8 cellular contexts compared by ENCODE assay signal in genomic region chr15:74723754-74724334, GRCh38. TPM values are rescaled to one million over a fixed set of nuclear protein-coding genes. Genes with fewer than 3 reads are reported as not detected.
A peak's percentile ranks its signal among the peaks of the same experiment; 100 is the strongest.
DNase-seq lines count a peak whose midpoint lies in the region; ATAC-seq and TF ChIP-seq lines count a peak whose summit lies in the region.

No MANE protein-coding gene starts in this region.

- TF ChIP-seq CTCF in Calu3 (IDR thresholded peaks at IDR 0.05; ENCODE audit: unreplicated experiment) = no peak
- TF ChIP-seq CTCF in endothelial cell (IDR thresholded peaks at IDR 0.05; ENCODE audit: unreplicated experiment) = no peak
- TF ChIP-seq CTCF in nephron progenitor cell (IDR thresholded peaks at IDR 0.05) = no peak

- H3K4me3 Mint-ChIP-seq in Calu3 (ENCODE audit: low read depth, unreplicated experiment) (no peak overlapping the region), endothelial cell (ENCODE audit: unreplicated experiment) (peak overlapping the region; percentile 4), nephron progenitor cell (no peak overlapping the region)

- H3K36me3 Mint-ChIP-seq in Calu3 (ENCODE audit: insufficient read depth, unreplicated experiment) (peaks cover 12% of the 10 kb centered on the region), endothelial cell (ENCODE audit: low read depth, unreplicated experiment) (peaks cover 19% of the 10 kb centered on the region), nephron progenitor cell (ENCODE audit: low read depth) (peaks cover 5% of the 10 kb centered on the region)

- H3K27ac Mint-ChIP-seq in Calu3 (ENCODE audit: unreplicated experiment) (no peak overlapping the region), endothelial cell (ENCODE audit: unreplicated experiment) (peak overlapping the region; percentile 61), nephron progenitor cell (no peak overlapping the region)

- H3K9me3 Mint-ChIP-seq in Calu3 (ENCODE audit: low read depth, unreplicated experiment) (no peaks in the 10 kb centered on the region), endothelial cell (ENCODE audit: unreplicated experiment) (no peaks in the 10 kb centered on the region), nephron progenitor cell (peaks cover 15% of the 10 kb centered on the region)

- peaks cover 20% of the 10 kb centered on the region for H3K4me1 Mint-ChIP-seq in Calu3 (ENCODE audit: low read depth, unreplicated experiment)
- H3K4me1 Mint-ChIP-seq in endothelial cell (ENCODE audit: unreplicated experiment) = peaks cover 20% of the 10 kb centered on the region
- peaks cover 13% of the 10 kb centered on the region for H3K4me1 Mint-ChIP-seq in nephron progenitor cell

- ATAC-seq in HG02798 (IDR thresholded peaks at IDR 0.05; ENCODE audit: poor library complexity, unreplicated experiment) = no peak
- ATAC-seq in HG02973 (IDR thresholded peaks at IDR 0.05; ENCODE audit: unreplicated experiment) = no peak

- no peak for TF ChIP-seq POLR2A in erythroblast (IDR thresholded peaks at IDR 0.05; ENCODE audit: low read length)

- intact Hi-C loops in Calu3 (cut with micrococcal nuclease; ENCODE audit: unreplicated experiment) = no loop called here

- no peaks in the 10 kb centered on the region for H3K27me3 Mint-ChIP-seq in Calu3 (ENCODE audit: unreplicated experiment)
- peaks cover 8% of the 10 kb centered on the region for H3K27me3 Mint-ChIP-seq in endothelial cell (ENCODE audit: unreplicated experiment)
- peaks cover 62% of the 10 kb centered on the region for H3K27me3 Mint-ChIP-seq in nephron progenitor cell (ENCODE audit: low read depth, poor library complexity)

- DNase-seq in Calu3 (peak; percentile 33), HS-5 (ENCODE audit: low read depth) (peak; percentile 2), OCI-M1 (lab: John Stamatoyannopoulos, UW) (peak; percentile 85), endothelial cell (ENCODE audit: low spot score) (peak; percentile 37), nephron progenitor cell (peak; percentile 16), erythroblast (lab: John Stamatoyannopoulos, UW) (no peak)

- BruUV-seq in Calu3 (replicated peaks; lab: Mats Ljungman, UMichigan) = TSS peak; percentile 30

- CTCF ChIA-PET in Calu3 (lab: Charles Lee) = interaction anchor here (1.8 kb wide), 1 partner anchor 227 kb away, joined by 3 read pairs; no protein-coding TSS in a partner anchor

RNA-seq across cellular contexts. Expression of gene CYP1A1, which starts 1.5 kb away (rescaled TPM):
- total RNA-seq in Calu3 (2022) (3.0 and 3.4 TPM in 2 replicates), endothelial cell (ENCODE audit: unreplicated experiment) (7.0 TPM)

RNA-seq across cellular contexts. Expression of gene CYP1A2, which starts 24.8 kb away (rescaled TPM):
- total RNA-seq in Calu3 (2022) = not detected in 2 replicates
- not detected for total RNA-seq in endothelial cell (ENCODE audit: unreplicated experiment)

RNA-seq across cellular contexts. Expression of gene EDC3, which starts 28.0 kb away (rescaled TPM):
- total RNA-seq in Calu3 (2022) = 65.1 and 70.1 TPM in 2 replicates
- 71.0 TPM for total RNA-seq in endothelial cell (ENCODE audit: unreplicated experiment)

RNA-seq across cellular contexts. Expression of gene CSK, which starts 58.0 kb away (rescaled TPM):
- 82.6 and 85.1 TPM in 2 replicates for total RNA-seq in Calu3 (2022)
- 100 TPM for total RNA-seq in endothelial cell (ENCODE audit: unreplicated experiment)

Comparison
In these comparisons a context has a peak if more than half of its experiments do, and no peak if none do; other contexts are left out.
1. DNase-seq: peak in Calu3 (single experiment), HS-5 (single experiment), OCI-M1 (single experiment), endothelial cell (single experiment) and nephron progenitor cell (single experiment); none in erythroblast (0 of 2).